8 cellular contexts compared by ENCODE assay signal in the genomic region with DNA sequence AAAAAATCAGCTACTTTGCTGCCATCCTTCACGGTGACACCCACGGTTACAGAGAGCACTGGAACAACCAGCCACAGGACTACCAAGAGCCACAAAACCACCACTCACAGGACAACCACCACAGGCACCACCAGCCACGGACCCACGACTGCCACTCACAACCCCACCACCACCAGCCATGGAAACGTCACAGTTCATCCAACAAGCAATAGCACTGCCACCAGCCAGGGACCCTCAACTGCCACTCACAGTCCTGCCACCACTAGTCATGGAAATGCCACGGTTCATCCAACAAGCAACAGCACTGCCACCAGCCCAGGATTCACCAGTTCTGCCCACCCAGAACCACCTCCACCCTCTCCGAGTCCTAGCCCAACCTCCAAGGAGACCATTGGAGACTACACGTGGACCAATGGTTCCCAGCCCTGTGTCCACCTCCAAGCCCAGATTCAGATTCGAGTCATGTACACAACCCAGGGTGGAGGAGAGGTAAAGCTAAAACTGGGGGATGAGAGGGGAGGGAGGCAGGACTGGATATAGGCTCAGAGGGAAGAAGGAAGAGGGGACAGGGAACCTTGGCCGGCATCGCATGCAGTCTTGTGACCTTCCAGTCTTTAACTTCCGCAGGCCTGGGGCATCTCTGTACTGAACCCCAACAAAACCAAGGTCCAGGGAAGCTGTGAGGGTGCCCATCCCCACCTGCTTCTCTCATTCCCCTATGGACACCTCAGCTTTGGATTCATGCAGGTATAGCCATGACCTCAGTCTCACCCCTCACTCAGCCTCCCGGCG. TPM values are rescaled to one million over a fixed set of nuclear protein-coding genes. Genes with fewer than 3 reads are reported as not detected.
DNase-seq lines count a peak whose midpoint lies in the region; ATAC-seq and TF ChIP-seq lines count a peak whose summit lies in the region.

No MANE protein-coding gene starts in this region.

- no peaks in the 10 kb centered on the region for H3K27me3 Mint-ChIP-seq in activated T-helper 2 cell treated with anti-CD3 and anti-CD28 coated beads, Interferon-gamma antibody, Interleukin-2, Interleukin-4, amounts not matched to agents 10 μg/mL and 5 μg/mL and 100 μg/mL, durations not matched to agents 14 hours and 24 hours and 36 hours (ENCODE audit: low read depth)

- H3K27ac Mint-ChIP-seq in activated T-helper 2 cell treated with anti-CD3 and anti-CD28 coated beads, Interferon-gamma antibody, Interleukin-2, Interleukin-4, amounts not matched to agents 10 μg/mL and 5 μg/mL and 100 μg/mL, durations not matched to agents 14 hours and 24 hours and 36 hours, result peak overlapping the region; percentile 89

- peaks cover 84% of the 10 kb centered on the region for H3K36me3 Mint-ChIP-seq in activated T-helper 2 cell treated with anti-CD3 and anti-CD28 coated beads, Interferon-gamma antibody, Interleukin-2, Interleukin-4, amounts not matched to agents 10 μg/mL and 5 μg/mL and 100 μg/mL, durations not matched to agents 14 hours and 24 hours and 36 hours (ENCODE audit: low read depth)

- intact Hi-C loops in activated T-helper 2 cell treated with anti-CD3 and anti-CD28 coated beads, Interferon-gamma antibody, Interleukin-2, Interleukin-4, amounts not matched to agents 10 μg/mL and 5 μg/mL and 100 μg/mL, durations not matched to agents 14 hours and 24 hours and 36 hours (cut with micrococcal nuclease), result no loop called here
- intact Hi-C loops in right lobe of liver (cut with DNase I), result no loop called here

- H3K27ac ChIP-seq in right lobe of liver, result peak overlapping the region; percentile 72 to 94 (median 74)
- H3K27ac ChIP-seq in tibial nerve, result peak overlapping the region; percentile 46 to 97 (median 96)

- H3K9me3 Mint-ChIP-seq in activated T-helper 2 cell treated with anti-CD3 and anti-CD28 coated beads, Interferon-gamma antibody, Interleukin-2, Interleukin-4, amounts not matched to agents 10 μg/mL and 5 μg/mL and 100 μg/mL, durations not matched to agents 14 hours and 24 hours and 36 hours, result no peaks in the 10 kb centered on the region

- H3K4me3 Mint-ChIP-seq in activated T-helper 2 cell treated with anti-CD3 and anti-CD28 coated beads, Interferon-gamma antibody, Interleukin-2, Interleukin-4, amounts not matched to agents 10 μg/mL and 5 μg/mL and 100 μg/mL, durations not matched to agents 14 hours and 24 hours and 36 hours (ENCODE audit: low read depth), result peak overlapping the region; percentile 64

- TF ChIP-seq CTCF in right lobe of liver (IDR thresholded peaks at IDR 0.05), result no peak
- no peak for TF ChIP-seq CTCF in tibial nerve (IDR thresholded peaks at IDR 0.05)

- TF ChIP-seq POLR2A in right lobe of liver (IDR thresholded peaks at IDR 0.05) (no peak), tibial nerve (IDR thresholded peaks at IDR 0.05) (no peak)

- H3K9me3 ChIP-seq in right lobe of liver (no peaks in the 10 kb centered on the region), tibial nerve (no peaks in the 10 kb centered on the region)

- H3K4me1 ChIP-seq in right lobe of liver (peaks cover 0 to 61% (median 24%) of the 10 kb centered on the region in 4 donors), tibial nerve (peaks cover 0 to 90% (median 60%) of the 10 kb centered on the region in 4 donors)

- peak; percentile 36 for DNase-seq in activated naive CD4-positive, alpha-beta T cell treated with Interleukin-2 at 50 U/mL for 16 hours
- DNase-seq in activated naive CD4-positive, alpha-beta T cell (lab: John Stamatoyannopoulos, UW), result no peak
- DNase-seq in activated T-helper 2 cell treated with anti-CD3 and anti-CD28 coated beads, Interferon-gamma antibody, Interleukin-2, Interleukin-4, amounts not matched to agents 10 μg/mL and 5 μg/mL and 100 μg/mL, durations not matched to agents 14 hours and 24 hours and 36 hours (ENCODE audit: low spot score), result no peak
- DNase-seq in right lobe of liver (no peak), tibial nerve (ENCODE audit: low spot score in 2 of 2) (peak in 1 of 2 donors; percentile 22)

- no peak for TF ChIP-seq EP300 in tibial nerve (IDR thresholded peaks at IDR 0.05)

- H3K27me3 ChIP-seq in right lobe of liver (no peaks in the 10 kb centered on the region), tibial nerve (no peaks in the 10 kb centered on the region)

- peak overlapping the region; percentile 19 to 45 (median 37) for H3K4me3 ChIP-seq in right lobe of liver
- H3K4me3 ChIP-seq in tibial nerve, result peak overlapping the region; percentile 11 to 59 (median 26)

- WGBS in right lobe of liver (ENCODE audit: insufficient coverage, low coverage, low lambda C conversion rate, missing lambda C conversion rate), result 72% methylated on average over 5 of the region's 14 CpGs
- 70 to 71% methylated on average over 14 of the region's 14 CpGs for WGBS in tibial nerve, 2 donors

- peaks cover 69% of the 10 kb centered on the region for H3K4me1 Mint-ChIP-seq in activated T-helper 2 cell treated with anti-CD3 and anti-CD28 coated beads, Interferon-gamma antibody, Interleukin-2, Interleukin-4, amounts not matched to agents 10 μg/mL and 5 μg/mL and 100 μg/mL, durations not matched to agents 14 hours and 24 hours and 36 hours (ENCODE audit: low read depth)

- H3K36me3 ChIP-seq in right lobe of liver, result peaks cover 21 to 39% (median 33%) of the 10 kb centered on the region in 4 donors
- peaks cover 4 to 62% (median 27%) of the 10 kb centered on the region in 3 donors for H3K36me3 ChIP-seq in tibial nerve

- ATAC-seq in right lobe of liver (no peak), HG03097 (IDR thresholded peaks at IDR 0.05; ENCODE audit: low FRiP score, unreplicated experiment) (no peak), GM19467 (IDR thresholded peaks at IDR 0.05; ENCODE audit: unreplicated experiment) (no peak), HG02970 (IDR thresholded peaks at IDR 0.05; ENCODE audit: low FRiP score, unreplicated experiment) (no peak)

RNA-seq across cellular contexts. Expression of gene CD68, which starts 0.6 kb away (rescaled TPM):
- total RNA-seq in activated T-helper 2 cell treated with anti-CD3 and anti-CD28 coated beads, Interferon-gamma antibody, Interleukin-2, Interleukin-4, amounts not matched to agents 10 μg/mL and 5 μg/mL and 100 μg/mL, durations not matched to agents 14 hours and 24 hours and 36 hours, result 9.6 and 10.1 TPM in 2 replicates
- total RNA-seq in right lobe of liver, result 100 to 1,000 TPM in 1 of 6 experiments, 10 to 100 TPM in 5; 31.6 to 179 (median 51.1) TPM
- total RNA-seq in tibial nerve, result 10 to 100 TPM; 19.3 to 65.7 (median 34.2) TPM

RNA-seq across cellular contexts. Expression of gene MPDU1, which starts 3.6 kb away (rescaled TPM):
- 98.6 and 106 TPM in 2 replicates for total RNA-seq in activated T-helper 2 cell treated with anti-CD3 and anti-CD28 coated beads, Interferon-gamma antibody, Interleukin-2, Interleukin-4, amounts not matched to agents 10 μg/mL and 5 μg/mL and 100 μg/mL, durations not matched to agents 14 hours and 24 hours and 36 hours
- 100 to 1,000 TPM in 2 of 6 experiments, 10 to 100 TPM in 4; 54.2 to 199 (median 63.3) TPM for total RNA-seq in right lobe of liver
- 100 to 1,000 TPM in 1 of 4 donors, 10 to 100 TPM in 3; 58.3 to 102 (median 66.2) TPM for total RNA-seq in tibial nerve

RNA-seq across cellular contexts. Expression of gene SOX15, which starts 9.9 kb away (rescaled TPM):
- 0.21 and 0.60 TPM in 2 replicates for total RNA-seq in activated T-helper 2 cell treated with anti-CD3 and anti-CD28 coated beads, Interferon-gamma antibody, Interleukin-2, Interleukin-4, amounts not matched to agents 10 μg/mL and 5 μg/mL and 100 μg/mL, durations not matched to agents 14 hours and 24 hours and 36 hours
- not detected for total RNA-seq in right lobe of liver
- total RNA-seq in tibial nerve, result 1 to 10 TPM; 3.1 to 6.9 (median 5.0) TPM

RNA-seq across cellular contexts. Expression of gene SENP3, which starts 18.3 kb away (rescaled TPM):
- total RNA-seq in activated T-helper 2 cell treated with anti-CD3 and anti-CD28 coated beads, Interferon-gamma antibody, Interleukin-2, Interleukin-4, amounts not matched to agents 10 μg/mL and 5 μg/mL and 100 μg/mL, durations not matched to agents 14 hours and 24 hours and 36 hours, result 64.9 and 69.6 TPM in 2 replicates
- total RNA-seq in right lobe of liver (10 to 100 TPM; 12.3 to 33.9 (median 15.1) TPM), tibial nerve (10 to 100 TPM; 54.3 to 75.4 (median 59.0) TPM)

RNA-seq across cellular contexts. Expression of gene TNFSF13, which starts 21.5 kb away (rescaled TPM):
- 2.9 and 3.5 TPM in 2 replicates for total RNA-seq in activated T-helper 2 cell treated with anti-CD3 and anti-CD28 coated beads, Interferon-gamma antibody, Interleukin-2, Interleukin-4, amounts not matched to agents 10 μg/mL and 5 μg/mL and 100 μg/mL, durations not matched to agents 14 hours and 24 hours and 36 hours
- 10 to 100 TPM in 2 of 6 experiments, 1 to 10 TPM in 4; 4.3 to 13.0 (median 6.2) TPM for total RNA-seq in right lobe of liver
- total RNA-seq in tibial nerve, result 10 to 100 TPM; 44.7 to 93.3 (median 64.7) TPM
